In genomic region chr3:157294444-157294843, GRCh38 we compare ENCODE assay signal across 30 cellular contexts.
A peak's percentile ranks its signal among the peaks of the same experiment; 100 is the strongest.
DNase-seq lines count a peak whose midpoint lies in the region; ATAC-seq, FAIRE-seq and TF ChIP-seq lines count a peak whose summit lies in the region.
"Had no signal": no experiment of that assay in that cellular context is flagged by ENCODE, and none has a peak within 500 bp of the region (broad histone marks: within the 10 kb centered on the region; RNA-seq: fewer than 3 reads in every experiment).

No MANE protein-coding gene starts in this region.

- H3K27me3 ChIP-seq in GM23248 (replicated peaks; ENCODE audit: insufficient read depth): no peaks in the 10 kb centered on the region
- H3K27me3 ChIP-seq in adipocyte (replicated peaks; ENCODE audit: control insufficient read depth, insufficient read depth, low read length): no peaks in the 10 kb centered on the region
- H3K27me3 ChIP-seq in mesenchymal stem cell (ENCODE audit: control insufficient read depth in 1 of 2, insufficient read depth in 1 of 2, low read length in 2 of 2): no peaks in the 10 kb centered on the region
- no peaks in the 10 kb centered on the region for H3K27me3 ChIP-seq in H7 (ENCODE audit: control insufficient read depth, insufficient read depth, low read length)
- H3K27me3 ChIP-seq: BLaER1 treated with 17β-estradiol and CSF1 and Interleukin-3, amounts not matched to agents 10 nM and 100 nM; SJSA1; suprapubic skin had no signal

- no peak for DNase-seq in A549 (ENCODE audit: low read depth in 1 of 2, low spot score in 1 of 2)
- peak; percentile 50 for DNase-seq in GM23248
- no peak for DNase-seq in adipocyte (ENCODE audit: low read depth)
- DNase-seq in mesenchymal stem cell: no peak
- no peak for DNase-seq in activated CD4-positive, alpha-beta T cell treated with anti-CD3 and anti-CD28 coated beads, Interleukin-2, amount 50 U/mL, for 4 hours
- DNase-seq in H7: no peak
- DNase-seq in RWPE1 (ENCODE audit: low spot score): no peak
- DNase-seq: activated CD4-positive, alpha-beta T cell treated with anti-CD3 and anti-CD28 coated beads, Interleukin-2, amount 10 ng/mL, durations not matched to agents 24 days and 14 days; activated naive CD4-positive, alpha-beta T cell treated with anti-CD3 and anti-CD28 coated beads, Interleukin-2, amount 50 U/mL, for 16 hours; aorta; Caco-2; caudate nucleus; dermis blood vessel endothelial cell; KBM-7; MM.1S; naive thymus-derived CD4-positive, alpha-beta T cell; NCI-H1417 treated with DMSO at 0.1 percent for 48 hours; NCI-H2107; NK-92 treated with Interleukin-12 subunit alpha and Interleukin-12 subunit beta, amount 100 ng/mL, for 24 hours; retina; stimulated activated CD4-positive, alpha-beta T cell treated with anti-CD3 and anti-CD28 coated beads, Interleukin-4, amount 100 ng/mL, for 1 hour had no signal

- H3K4me1 ChIP-seq in A549: peaks cover 17% of the 10 kb centered on the region; the same call in 2 of the 3 replicates
- H3K4me1 ChIP-seq in GM23248 (ENCODE audit: insufficient read depth): peaks cover 53% of the 10 kb centered on the region
- H3K4me1 ChIP-seq in adipocyte (ENCODE audit: control insufficient read depth, insufficient read depth, low read length): peaks cover 81% of the 10 kb centered on the region
- H3K4me1 ChIP-seq in mesenchymal stem cell (ENCODE audit: control insufficient read depth, insufficient read depth, low read depth, low read length): no peaks in the 10 kb centered on the region
- H3K4me1 ChIP-seq: Caco-2 had no signal

- no peak overlapping the region for H2BK5ac ChIP-seq in mesenchymal stem cell (ENCODE audit: low read depth, low read length, poor library complexity, severe bottlenecking)

- CTCF ChIA-PET in A549 (lab: Yijun Ruan, JAX) (interaction anchor here (1.2 kb wide), 1 partner anchor 90 kb away, joined by 3 read pairs; no protein-coding TSS in a partner anchor), RWPE1 (lab: Yijun Ruan, JAX) (no interaction called here)

- FAIRE-seq in A549 (lab: Jason Lieb, UNC): no peak
- FAIRE-seq: A204.1, urothelium cell line had no signal

- H4K8ac ChIP-seq in mesenchymal stem cell (ENCODE audit: low read length): no peak overlapping the region

- no peaks in the 10 kb centered on the region for H3K79me1 ChIP-seq in mesenchymal stem cell (replicated peaks; ENCODE audit: low read length, poor library complexity, severe bottlenecking)

- H3K18ac ChIP-seq in mesenchymal stem cell (ENCODE audit: low read depth in 1 of 2, low read length in 2 of 2): no peak overlapping the region

- TF ChIP-seq CTCF in A549 (IDR thresholded peaks at IDR 0.05): no peak
- TF ChIP-seq CTCF in RWPE1 (conservative IDR thresholded peaks at IDR 0.05; ENCODE audit: low read depth): no peak

- no peak overlapping the region for H3K9ac ChIP-seq in GM23248
- H3K9ac ChIP-seq in adipocyte (ENCODE audit: low read length): peak overlapping the region; percentile 73
- H3K9ac ChIP-seq in mesenchymal stem cell (ENCODE audit: low read length): peak overlapping the region; percentile 51
- H3K9ac ChIP-seq: BLaER1 treated with 17β-estradiol and CSF1 and Interleukin-3, amounts not matched to agents 10 nM and 100 nM had no signal

- peak overlapping the region in 1 of 2 experiments; percentile 13; a peak in 1 of 6 replicates for H3K27ac ChIP-seq in A549
- peak overlapping the region; percentile 44 for H3K27ac ChIP-seq in GM23248
- H3K27ac ChIP-seq in mesenchymal stem cell (ENCODE audit: low read length, poor library complexity, severe bottlenecking): peak overlapping the region; percentile 39
- H3K27ac ChIP-seq in RWPE1: no peak overlapping the region
- H3K27ac ChIP-seq: BLaER1 treated with 17β-estradiol and CSF1 and Interleukin-3, amounts not matched to agents 10 nM and 100 nM; SJSA1; suprapubic skin; VCaP had no signal

- no peak overlapping the region for H2BK12ac ChIP-seq in mesenchymal stem cell (ENCODE audit: low read length in 2 of 2)

- peaks cover 37% of the 10 kb centered on the region for H3F3A ChIP-seq in GM23248 (ENCODE audit: insufficient read depth)

- no peak overlapping the region for H2AK5ac ChIP-seq in mesenchymal stem cell (ENCODE audit: low read length, severe bottlenecking)

- H3K9me3 ChIP-seq in A549 (no peaks in the 10 kb centered on the region), GM23248 (ENCODE audit: low read depth) (no peaks in the 10 kb centered on the region), adipocyte (ENCODE audit: control insufficient read depth, low read length) (no peaks in the 10 kb centered on the region), mesenchymal stem cell (ENCODE audit: control insufficient read depth, low read length) (no peaks in the 10 kb centered on the region)
- H3K9me3 ChIP-seq: BLaER1 treated with 17β-estradiol and CSF1 and Interleukin-3, amounts not matched to agents 10 nM and 100 nM; Caco-2; SJSA1; suprapubic skin had no signal

- no peaks in the 10 kb centered on the region for H3K9me2 ChIP-seq in GM23248 (ENCODE audit: insufficient read depth)

- no peak overlapping the region for H2BK15ac ChIP-seq in mesenchymal stem cell (ENCODE audit: low read depth, poor library complexity, severe bottlenecking)

- H4K91ac ChIP-seq in mesenchymal stem cell (ENCODE audit: low read length): no peak overlapping the region

- in situ Hi-C loops in GM23248 (cut with MboI): no loop called here

- no peaks in the 10 kb centered on the region for H3K79me2 ChIP-seq in GM23248 (ENCODE audit: insufficient read depth)

- no peak overlapping the region for H3K23ac ChIP-seq in mesenchymal stem cell (ENCODE audit: low read length in 2 of 2)

- H3K4ac ChIP-seq in mesenchymal stem cell (ENCODE audit: low read depth in 1 of 2, low read length in 2 of 2): no peak overlapping the region

- ATAC-seq in A549: no peak
- ATAC-seq in HG03097 (IDR thresholded peaks at IDR 0.05; ENCODE audit: low FRiP score, unreplicated experiment): no peak
- ATAC-seq: naive thymus-derived CD4-positive, alpha-beta T cell; Panc1; stimulated activated memory B cell treated with anti-CD40 and anti-IgM and Interleukin-4, amounts not matched to agents 10 μg/mL and 1 μg/mL and 100 μg/mL, for 72 hours had no signal

- POLR2A ChIA-PET in A549 (lab: Yijun Ruan, JAX): no interaction called here
- POLR2A ChIA-PET in RWPE1 (lab: Yijun Ruan, JAX; ENCODE audit: low non-redundant PET): no interaction called here

- 16% methylated on average over 1 of the region's 1 CpG for WGBS in A549 (ENCODE audit: missing lambda C conversion rate)
- WGBS in GM23248 (ENCODE audit: low coverage in 1 of 2, low lambda C conversion rate in 2 of 2, missing lambda C conversion rate in 2 of 2), 2 experiments: 3 to 8% methylated on average over 1 of the region's 1 CpG
- 19% methylated on average over 1 of the region's 1 CpG for WGBS in mesenchymal stem cell

- no peak overlapping the region for H2BK120ac ChIP-seq in mesenchymal stem cell (ENCODE audit: low read depth, low read length)

- 0 out of 3 replicates have a peak overlapping the region, but pooled peaks have one; percentile 15 for H3K4me2 ChIP-seq in A549
- H3K4me2 ChIP-seq in GM23248 (ENCODE audit: unreplicated experiment): peak overlapping the region; percentile 24
- H3K4me2 ChIP-seq in mesenchymal stem cell (ENCODE audit: low read length, poor library complexity, severe bottlenecking): no peak overlapping the region
- H3K4me2 ChIP-seq: BLaER1 treated with 17β-estradiol and CSF1 and Interleukin-3, amounts not matched to agents 10 nM and 100 nM had no signal

- TF ChIP-seq EP300 in A549 (IDR thresholded peaks at IDR 0.05): no peak

- H3K14ac ChIP-seq in mesenchymal stem cell (ENCODE audit: low read length in 2 of 2): no peak overlapping the region

- H3K4me3 ChIP-seq in A549 (no peak overlapping the region), GM23248 (no peak overlapping the region), adipocyte (ENCODE audit: low read length) (no peak overlapping the region), mesenchymal stem cell (ENCODE audit: insufficient read depth in 1 of 2, low read depth in 1 of 2, low read length in 2 of 2) (no peak overlapping the region), H7 (ENCODE audit: insufficient read depth, low read depth, low read length) (no peak overlapping the region)
- H3K4me3 ChIP-seq: BLaER1 treated with 17β-estradiol and CSF1 and Interleukin-3, amounts not matched to agents 10 nM and 100 nM; SJSA1; suprapubic skin had no signal

- no peak for TF ChIP-seq POLR2A in A549 (IDR thresholded peaks at IDR 0.05; ENCODE audit: low read length)

- H2AFZ ChIP-seq in GM23248 (0 out of 2 replicates have a peak overlapping the region, but pooled peaks have one; percentile 9), mesenchymal stem cell (ENCODE audit: low read depth, low read length) (no peak overlapping the region)

- H3K36me3 ChIP-seq in GM23248 (ENCODE audit: low read depth) (no peaks in the 10 kb centered on the region), adipocyte (ENCODE audit: control insufficient read depth, insufficient read depth, low read length, severe bottlenecking) (no peaks in the 10 kb centered on the region), mesenchymal stem cell (ENCODE audit: control insufficient read depth in 1 of 2, insufficient read depth in 2 of 2, low read depth in 1 of 2, low read length in 2 of 2) (no peaks in the 10 kb centered on the region), H7 (replicated peaks; ENCODE audit: control insufficient read depth, insufficient read depth, low read length) (no peaks in the 10 kb centered on the region)
- H3K36me3 ChIP-seq: BLaER1 treated with 17β-estradiol and CSF1 and Interleukin-3, amounts not matched to agents 10 nM and 100 nM; SJSA1; suprapubic skin had no signal

- TF ChIP-seq RAD21 in A549 (conservative IDR thresholded peaks at IDR 0.05 in 1 of 2, IDR thresholded peaks at IDR 0.05 in 1 of 2): no peak

- no peaks in the 10 kb centered on the region for H4K20me1 ChIP-seq in GM23248 (ENCODE audit: insufficient read depth)
- H4K20me1 ChIP-seq: BLaER1 treated with 17β-estradiol and CSF1 and Interleukin-3, amounts not matched to agents 10 nM and 100 nM had no signal

TF ChIP-seq in A549, 52 proteins besides CTCF, POLR2A, EP300 and RAD21:
- TF ChIP-seq FOSL2 (IDR thresholded peaks at IDR 0.05): no peak
- no peak for TF ChIP-seq FOSL2 (CRISPR knock-in tag; IDR thresholded peaks at IDR 0.05)
- TF ChIP-seq MAFK (IDR thresholded peaks at IDR 0.05; ENCODE audit: partially characterized antibody): peak; percentile 26
